14 cellular contexts compared by ENCODE assay signal in genomic region chr10:59323036-59323459, GRCh38. TPM values are rescaled to one million over a fixed set of nuclear protein-coding genes. Genes with fewer than 3 reads are reported as not detected.
A peak's percentile ranks its signal among the peaks of the same experiment; 100 is the strongest.
DNase-seq lines count a peak whose midpoint lies in the region; ATAC-seq and TF ChIP-seq lines count a peak whose summit lies in the region.
"Had no signal": no experiment of that assay in that cellular context is flagged by ENCODE, and none has a peak within 500 bp of the region (broad histone marks: within the 10 kb centered on the region; RNA-seq: fewer than 3 reads in every experiment).

No MANE protein-coding gene starts in this region.

- H3K27me3 ChIP-seq in A673 (replicated peaks; ENCODE audit: insufficient read depth, low read depth, low read length, poor library complexity), result no peaks in the 10 kb centered on the region

- peaks cover 14% of the 10 kb centered on the region for H3K4me1 ChIP-seq in A673 (ENCODE audit: insufficient read depth, low read length, poor library complexity, severe bottlenecking)

- POLR2A ChIA-PET in A673 (lab: Charles Lee; ENCODE audit: low non-redundant PET), result no interaction called here

- H3K9me3 ChIP-seq in A673 (ENCODE audit: low read depth, low read length, poor library complexity, severe bottlenecking), result no peaks in the 10 kb centered on the region

- no peak overlapping the region for H3K4me3 ChIP-seq in A673 (ENCODE audit: low read depth, low read length, poor library complexity, severe bottlenecking)
- H3K4me3 ChIP-seq: smooth muscle cell had no signal

- intact Hi-C loops in left ventricle myocardium superior (cut with micrococcal nuclease), result no loop called here
- intact Hi-C loops in A673 (cut with micrococcal nuclease; ENCODE audit: unreplicated experiment), result no loop called here

- H3K36me3 ChIP-seq in A673 (ENCODE audit: insufficient read depth, low read length, poor library complexity, severe bottlenecking), result no peaks in the 10 kb centered on the region

- ATAC-seq in left ventricle myocardium superior (peak; percentile 80), omental fat pad (ENCODE audit: low FRiP score) (no peak)

- BruUV-seq in A673 (replicated peaks; lab: Mats Ljungman, UMichigan), result no TSS peak

- no peak overlapping the region for H3K27ac ChIP-seq in A673 (ENCODE audit: low read depth, low read length, poor library complexity, severe bottlenecking)

- DNase-seq in COLO668 (lab: John Stamatoyannopoulos, UW; ENCODE audit: unreplicated experiment) (peak; percentile 25), SHP77 (lab: John Stamatoyannopoulos, UW) (peak; percentile 60 to 75), left ventricle myocardium superior (no peak), renal cortical epithelial cell (ENCODE audit: low read depth) (peak; percentile 6), omental fat pad (ENCODE audit: low spot score) (no peak), A673 (ENCODE audit: low spot score) (no peak), OCI-M2 (lab: John Stamatoyannopoulos, UW; ENCODE audit: unreplicated experiment) (no peak), NCI-H1694 (lab: John Stamatoyannopoulos, UW) (no peak)
- DNase-seq: activated CD4-positive, CD25-positive, alpha-beta regulatory T cell; MV-4-11; NK-92 treated with Interleukin-12 subunit alpha and Interleukin-12 subunit beta, amount 100 ng/mL, for 24 hours had no signal

- CTCF ChIA-PET in A673 (lab: Charles Lee), result no interaction called here

- no peak for TF ChIP-seq CTCF in omental fat pad (IDR thresholded peaks at IDR 0.05)
- TF ChIP-seq CTCF in A673 (conservative IDR thresholded peaks at IDR 0.05; ENCODE audit: low read depth, low read length), result no peak

RNA-seq across cellular contexts. Expression of gene FAM13C, which starts 39.3 kb away (rescaled TPM):
- total RNA-seq in left ventricle myocardium superior (5.4 TPM), renal cortical epithelial cell (0.20 TPM in 1 of 2 replicates, not detected in the other), omental fat pad (10 to 100 TPM in 2 of 4 donors, 1 to 10 TPM in 2; 2.2 to 43.0 (median 11.6) TPM), A673 (2021) (18.5 and 21.2 TPM in 2 replicates)
- total RNA-seq: HT-29, mononuclear cell, smooth muscle cell had no signal

Comparison
In these comparisons a context has a peak if more than half of its experiments do, and no peak if none do; other contexts are left out.
1. DNase-seq: peak in COLO668 (single experiment), SHP77 (2 of 2) and renal cortical epithelial cell (single experiment); none in left ventricle myocardium superior (single experiment), omental fat pad (single experiment), A673 (single experiment), OCI-M2 (single experiment) and NCI-H1694 (single experiment).